1 cellular context compared by ENCODE assay signal in the genomic region with DNA sequence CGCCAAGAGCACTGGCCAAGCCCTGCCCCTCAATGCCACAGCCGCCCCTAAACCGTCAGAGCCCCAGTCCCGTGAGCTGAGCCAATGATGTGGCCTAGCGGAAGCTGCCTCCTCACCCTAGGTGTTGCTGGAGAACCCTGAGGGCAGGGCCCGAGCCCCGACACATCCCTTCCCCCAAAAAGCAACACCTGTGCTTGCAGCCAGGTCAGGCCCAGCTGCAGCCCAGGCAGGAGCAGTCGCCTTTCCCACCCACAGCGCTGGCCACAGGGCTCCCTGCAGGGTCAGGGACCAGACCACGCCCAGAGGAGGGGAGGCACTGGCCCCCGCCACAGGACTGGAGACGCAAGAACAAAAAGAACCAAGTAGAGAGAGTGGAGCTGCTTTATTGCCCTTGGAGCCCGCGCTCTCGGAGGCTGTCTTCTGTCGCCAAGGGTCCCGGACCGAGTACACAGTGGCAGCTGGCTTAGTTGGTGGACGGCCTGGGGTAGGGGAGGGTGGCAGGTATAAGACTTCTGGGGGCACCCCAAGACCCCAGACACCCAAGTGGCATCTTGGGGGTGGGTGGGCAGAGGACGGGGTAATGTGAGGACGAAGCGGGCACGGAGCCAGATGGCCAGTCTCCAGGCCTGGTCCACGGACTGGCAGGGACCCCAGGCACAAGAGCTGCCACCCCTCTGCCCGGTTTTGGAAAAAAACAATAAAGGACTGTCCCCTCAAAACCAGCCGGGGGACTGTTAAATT.
TF ChIP-seq lines count a peak whose summit lies in the region.

No MANE protein-coding gene starts in this region.

TF ChIP-seq in HEK293, 187 proteins besides CTCF, POLR2A, EP300 and RAD21 (continued from another document and continues in another):
- TF ChIP-seq, protein P1, sequence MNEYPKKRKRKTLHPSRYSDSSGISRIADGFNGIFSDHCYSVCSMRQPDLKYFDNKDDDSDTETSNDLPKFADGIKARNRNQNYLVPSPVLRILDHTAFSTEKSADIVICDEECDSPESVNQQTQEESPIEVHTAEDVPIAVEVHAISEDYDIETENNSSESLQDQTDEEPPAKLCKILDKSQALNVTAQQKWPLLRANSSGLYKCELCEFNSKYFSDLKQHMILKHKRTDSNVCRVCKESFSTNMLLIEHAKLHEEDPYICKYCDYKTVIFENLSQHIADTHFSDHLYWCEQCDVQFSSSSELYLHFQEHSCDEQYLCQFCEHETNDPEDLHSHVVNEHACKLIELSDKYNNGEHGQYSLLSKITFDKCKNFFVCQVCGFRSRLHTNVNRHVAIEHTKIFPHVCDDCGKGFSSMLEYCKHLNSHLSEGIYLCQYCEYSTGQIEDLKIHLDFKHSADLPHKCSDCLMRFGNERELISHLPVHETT (tag by site-specific recombination; IDR thresholded peaks at IDR 0.05): no peak
- TF ChIP-seq MZF1 (tag by site-specific recombination; IDR thresholded peaks at IDR 0.05; ENCODE audit: borderline replicate concordance) (0 out of 2 replicates have a peak, but pooled peaks have one; percentile 18), PRDM1 (tag by site-specific recombination; IDR thresholded peaks at IDR 0.05) (no peak), SCRT2 (tag by site-specific recombination; IDR thresholded peaks at IDR 0.05) (no peak; the same call in 1 of the 2 replicates), ZNF302 (tag by site-specific recombination; IDR thresholded peaks at IDR 0.05; ENCODE audit: low read depth) (no peak), ZNF521 (tag by site-specific recombination; IDR thresholded peaks at IDR 0.05) (no peak), ZNF776 (tag by site-specific recombination; IDR thresholded peaks at IDR 0.05; ENCODE audit: borderline replicate concordance) (no peak), ZNF624 (tag by site-specific recombination; IDR thresholded peaks at IDR 0.05) (no peak), ZNF837 (tag by site-specific recombination; IDR thresholded peaks at IDR 0.05) (0 out of 2 replicates have a peak, but pooled peaks have one; percentile 13), ZNF223 (tag by site-specific recombination; IDR thresholded peaks at IDR 0.05) (no peak), ZNF140 (tag by site-specific recombination; IDR thresholded peaks at IDR 0.05) (no peak), ZNF214 (tag by site-specific recombination; IDR thresholded peaks at IDR 0.05; ENCODE audit: borderline replicate concordance) (no peak), MYNN (tag by site-specific recombination; IDR thresholded peaks at IDR 0.05; ENCODE audit: borderline replicate concordance) (no peak), ZNF146 (tag by site-specific recombination; IDR thresholded peaks at IDR 0.05) (peak; percentile 2; the same call in 1 of the 2 replicates), ZNF391 (tag by site-specific recombination; IDR thresholded peaks at IDR 0.05; ENCODE audit: borderline replicate concordance, low read depth) (no peak), GLIS1 (tag by site-specific recombination; IDR thresholded peaks at IDR 0.05) (0 out of 2 replicates have a peak, but pooled peaks have one; percentile 20), TRIM28 (IDR thresholded peaks at IDR 0.05; ENCODE audit: borderline replicate concordance, low read length) (no peak), ZNF350 (tag by site-specific recombination; IDR thresholded peaks at IDR 0.05) (no peak), ZSCAN23 (tag by site-specific recombination; IDR thresholded peaks at IDR 0.05) (no peak), SP7 (tag by site-specific recombination; IDR thresholded peaks at IDR 0.05) (no peak), ZNF561 (tag by site-specific recombination; IDR thresholded peaks at IDR 0.05; ENCODE audit: borderline replicate concordance) (no peak), ZNF394 (tag by site-specific recombination; IDR thresholded peaks at IDR 0.05; ENCODE audit: borderline replicate concordance) (no peak), ZNF426 (tag by site-specific recombination; IDR thresholded peaks at IDR 0.05) (no peak), ZNF266 (tag by site-specific recombination; IDR thresholded peaks at IDR 0.05; ENCODE audit: low read depth) (no peak), ZNF544 (tag by site-specific recombination; IDR thresholded peaks at IDR 0.05) (no peak), ZNF37A (tag by site-specific recombination; IDR thresholded peaks at IDR 0.05) (no peak), ZNF596 (tag by site-specific recombination; IDR thresholded peaks at IDR 0.05) (no peak), ZNF155 (tag by site-specific recombination; IDR thresholded peaks at IDR 0.05) (no peak), SP3 (tag by site-specific recombination; IDR thresholded peaks at IDR 0.05) (peak; percentile 37; the same call in 1 of the 2 replicates), ZNF747 (tag by site-specific recombination; IDR thresholded peaks at IDR 0.05) (no peak), ZXDB (tag by site-specific recombination; IDR thresholded peaks at IDR 0.05) (peak; percentile 36; the same call in 1 of the 2 replicates), ZNF366 (tag by site-specific recombination; conservative IDR thresholded peaks at IDR 0.05) (no peak), KLF16 (tag by site-specific recombination; IDR thresholded peaks at IDR 0.05) (0 out of 2 replicates have a peak, but pooled peaks have one; percentile 29)
- TF ChIP-seq, protein P2, sequence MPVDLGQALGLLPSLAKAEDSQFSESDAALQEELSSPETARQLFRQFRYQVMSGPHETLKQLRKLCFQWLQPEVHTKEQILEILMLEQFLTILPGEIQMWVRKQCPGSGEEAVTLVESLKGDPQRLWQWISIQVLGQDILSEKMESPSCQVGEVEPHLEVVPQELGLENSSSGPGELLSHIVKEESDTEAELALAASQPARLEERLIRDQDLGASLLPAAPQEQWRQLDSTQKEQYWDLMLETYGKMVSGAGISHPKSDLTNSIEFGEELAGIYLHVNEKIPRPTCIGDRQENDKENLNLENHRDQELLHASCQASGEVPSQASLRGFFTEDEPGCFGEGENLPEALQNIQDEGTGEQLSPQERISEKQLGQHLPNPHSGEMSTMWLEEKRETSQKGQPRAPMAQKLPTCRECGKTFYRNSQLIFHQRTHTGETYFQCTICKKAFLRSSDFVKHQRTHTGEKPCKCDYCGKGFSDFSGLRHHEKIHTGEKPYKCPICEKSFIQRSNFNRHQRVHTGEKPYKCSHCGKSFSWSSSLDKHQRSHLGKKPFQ (tag by site-specific recombination; IDR thresholded peaks at IDR 0.05): no peak
- TF ChIP-seq, protein P3, sequence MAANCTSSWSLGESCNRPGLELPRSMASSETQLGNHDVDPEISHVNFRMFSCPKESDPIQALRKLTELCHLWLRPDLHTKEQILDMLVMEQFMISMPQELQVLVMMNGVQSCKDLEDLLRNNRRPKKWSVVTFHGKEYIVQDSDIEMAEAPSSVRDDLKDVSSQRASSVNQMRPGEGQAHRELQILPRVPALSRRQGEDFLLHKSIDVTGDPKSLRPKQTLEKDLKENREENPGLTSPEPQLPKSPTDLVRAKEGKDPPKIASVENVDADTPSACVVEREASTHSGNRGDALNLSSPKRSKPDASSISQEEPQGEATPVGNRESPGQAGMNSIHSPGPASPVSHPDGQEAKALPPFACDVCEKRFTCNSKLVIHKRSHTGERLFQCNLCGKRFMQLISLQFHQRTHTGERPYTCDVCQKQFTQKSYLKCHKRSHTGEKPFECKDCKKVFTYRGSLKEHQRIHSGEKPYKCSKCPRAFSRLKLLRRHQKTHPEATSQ (tag by site-specific recombination; IDR thresholded peaks at IDR 0.05): no peak
- TF ChIP-seq, protein P4, sequence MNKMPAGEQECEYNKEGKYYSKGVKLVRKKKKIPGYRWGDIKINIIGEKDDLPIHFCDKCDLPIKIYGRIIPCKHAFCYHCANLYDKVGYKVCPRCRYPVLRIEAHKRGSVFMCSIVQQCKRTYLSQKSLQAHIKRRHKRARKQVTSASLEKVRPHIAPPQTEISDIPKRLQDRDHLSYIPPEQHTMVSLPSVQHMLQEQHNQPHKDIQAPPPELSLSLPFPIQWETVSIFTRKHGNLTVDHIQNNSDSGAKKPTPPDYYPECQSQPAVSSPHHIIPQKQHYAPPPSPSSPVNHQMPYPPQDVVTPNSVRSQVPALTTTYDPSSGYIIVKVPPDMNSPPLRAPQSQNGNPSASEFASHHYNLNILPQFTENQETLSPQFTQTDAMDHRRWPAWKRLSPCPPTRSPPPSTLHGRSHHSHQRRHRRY (tag by site-specific recombination; IDR thresholded peaks at IDR 0.05): no peak
- TF ChIP-seq, protein P5, sequence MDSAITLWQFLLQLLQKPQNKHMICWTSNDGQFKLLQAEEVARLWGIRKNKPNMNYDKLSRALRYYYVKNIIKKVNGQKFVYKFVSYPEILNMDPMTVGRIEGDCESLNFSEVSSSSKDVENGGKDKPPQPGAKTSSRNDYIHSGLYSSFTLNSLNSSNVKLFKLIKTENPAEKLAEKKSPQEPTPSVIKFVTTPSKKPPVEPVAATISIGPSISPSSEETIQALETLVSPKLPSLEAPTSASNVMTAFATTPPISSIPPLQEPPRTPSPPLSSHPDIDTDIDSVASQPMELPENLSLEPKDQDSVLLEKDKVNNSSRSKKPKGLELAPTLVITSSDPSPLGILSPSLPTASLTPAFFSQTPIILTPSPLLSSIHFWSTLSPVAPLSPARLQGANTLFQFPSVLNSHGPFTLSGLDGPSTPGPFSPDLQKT (IDR thresholded peaks at IDR 0.05; ENCODE audit: borderline replicate concordance, low read depth, low read length): no peak
- TF ChIP-seq, protein P6, sequence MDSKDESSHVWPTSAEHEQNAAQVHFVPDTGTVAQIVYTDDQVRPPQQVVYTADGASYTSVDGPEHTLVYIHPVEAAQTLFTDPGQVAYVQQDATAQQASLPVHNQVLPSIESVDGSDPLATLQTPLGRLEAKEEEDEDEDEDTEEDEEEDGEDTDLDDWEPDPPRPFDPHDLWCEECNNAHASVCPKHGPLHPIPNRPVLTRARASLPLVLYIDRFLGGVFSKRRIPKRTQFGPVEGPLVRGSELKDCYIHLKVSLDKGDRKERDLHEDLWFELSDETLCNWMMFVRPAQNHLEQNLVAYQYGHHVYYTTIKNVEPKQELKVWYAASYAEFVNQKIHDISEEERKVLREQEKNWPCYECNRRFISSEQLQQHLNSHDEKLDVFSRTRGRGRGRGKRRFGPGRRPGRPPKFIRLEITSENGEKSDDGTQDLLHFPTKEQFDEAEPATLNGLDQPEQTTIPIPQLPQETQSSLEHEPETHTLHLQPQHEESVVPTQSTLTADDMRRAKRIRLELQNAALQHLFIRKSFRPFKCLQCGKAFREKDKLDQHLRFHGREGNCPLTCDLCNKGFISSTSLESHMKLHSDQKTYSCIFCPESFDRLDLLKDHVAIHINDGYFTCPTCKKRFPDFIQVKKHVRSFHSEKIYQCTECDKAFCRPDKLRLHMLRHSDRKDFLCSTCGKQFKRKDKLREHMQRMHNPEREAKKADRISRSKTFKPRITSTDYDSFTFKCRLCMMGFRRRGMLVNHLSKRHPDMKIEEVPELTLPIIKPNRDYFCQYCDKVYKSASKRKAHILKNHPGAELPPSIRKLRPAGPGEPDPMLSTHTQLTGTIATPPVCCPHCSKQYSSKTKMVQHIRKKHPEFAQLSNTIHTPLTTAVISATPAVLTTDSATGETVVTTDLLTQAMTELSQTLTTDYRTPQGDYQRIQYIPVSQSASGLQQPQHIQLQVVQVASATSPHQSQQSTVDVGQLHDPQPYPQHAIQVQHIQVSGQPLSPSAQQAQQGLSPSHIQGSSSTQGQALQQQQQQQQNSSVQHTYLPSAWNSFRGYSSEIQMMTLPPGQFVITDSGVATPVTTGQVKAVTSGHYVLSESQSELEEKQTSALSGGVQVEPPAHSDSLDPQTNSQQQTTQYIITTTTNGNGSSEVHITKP (tag by site-specific recombination; IDR thresholded peaks at IDR 0.05): peak; percentile 42; the same call in 1 of the 2 replicates
- TF ChIP-seq, protein P7, sequence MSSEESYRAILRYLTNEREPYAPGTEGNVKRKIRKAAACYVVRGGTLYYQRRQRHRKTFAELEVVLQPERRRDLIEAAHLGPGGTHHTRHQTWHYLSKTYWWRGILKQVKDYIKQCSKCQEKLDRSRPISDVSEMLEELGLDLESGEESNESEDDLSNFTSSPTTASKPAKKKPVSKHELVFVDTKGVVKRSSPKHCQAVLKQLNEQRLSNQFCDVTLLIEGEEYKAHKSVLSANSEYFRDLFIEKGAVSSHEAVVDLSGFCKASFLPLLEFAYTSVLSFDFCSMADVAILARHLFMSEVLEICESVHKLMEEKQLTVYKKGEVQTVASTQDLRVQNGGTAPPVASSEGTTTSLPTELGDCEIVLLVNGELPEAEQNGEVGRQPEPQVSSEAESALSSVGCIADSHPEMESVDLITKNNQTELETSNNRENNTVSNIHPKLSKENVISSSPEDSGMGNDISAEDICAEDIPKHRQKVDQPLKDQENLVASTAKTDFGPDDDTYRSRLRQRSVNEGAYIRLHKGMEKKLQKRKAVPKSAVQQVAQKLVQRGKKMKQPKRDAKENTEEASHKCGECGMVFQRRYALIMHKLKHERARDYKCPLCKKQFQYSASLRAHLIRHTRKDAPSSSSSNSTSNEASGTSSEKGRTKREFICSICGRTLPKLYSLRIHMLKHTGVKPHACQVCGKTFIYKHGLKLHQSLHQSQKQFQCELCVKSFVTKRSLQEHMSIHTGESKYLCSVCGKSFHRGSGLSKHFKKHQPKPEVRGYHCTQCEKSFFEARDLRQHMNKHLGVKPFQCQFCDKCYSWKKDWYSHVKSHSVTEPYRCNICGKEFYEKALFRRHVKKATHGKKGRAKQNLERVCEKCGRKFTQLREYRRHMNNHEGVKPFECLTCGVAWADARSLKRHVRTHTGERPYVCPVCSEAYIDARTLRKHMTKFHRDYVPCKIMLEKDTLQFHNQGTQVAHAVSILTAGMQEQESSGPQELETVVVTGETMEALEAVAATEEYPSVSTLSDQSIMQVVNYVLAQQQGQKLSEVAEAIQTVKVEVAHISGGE (tag by site-specific recombination; conservative IDR thresholded peaks at IDR 0.05; ENCODE audit: low read depth): no peak
- TF ChIP-seq, protein P8, sequence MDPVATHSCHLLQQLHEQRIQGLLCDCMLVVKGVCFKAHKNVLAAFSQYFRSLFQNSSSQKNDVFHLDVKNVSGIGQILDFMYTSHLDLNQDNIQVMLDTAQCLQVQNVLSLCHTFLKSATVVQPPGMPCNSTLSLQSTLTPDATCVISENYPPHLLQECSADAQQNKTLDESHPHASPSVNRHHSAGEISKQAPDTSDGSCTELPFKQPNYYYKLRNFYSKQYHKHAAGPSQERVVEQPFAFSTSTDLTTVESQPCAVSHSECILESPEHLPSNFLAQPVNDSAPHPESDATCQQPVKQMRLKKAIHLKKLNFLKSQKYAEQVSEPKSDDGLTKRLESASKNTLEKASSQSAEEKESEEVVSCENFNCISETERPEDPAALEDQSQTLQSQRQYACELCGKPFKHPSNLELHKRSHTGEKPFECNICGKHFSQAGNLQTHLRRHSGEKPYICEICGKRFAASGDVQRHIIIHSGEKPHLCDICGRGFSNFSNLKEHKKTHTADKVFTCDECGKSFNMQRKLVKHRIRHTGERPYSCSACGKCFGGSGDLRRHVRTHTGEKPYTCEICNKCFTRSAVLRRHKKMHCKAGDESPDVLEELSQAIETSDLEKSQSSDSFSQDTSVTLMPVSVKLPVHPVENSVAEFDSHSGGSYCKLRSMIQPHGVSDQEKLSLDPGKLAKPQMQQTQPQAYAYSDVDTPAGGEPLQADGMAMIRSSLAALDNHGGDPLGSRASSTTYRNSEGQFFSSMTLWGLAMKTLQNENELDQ (tag by site-specific recombination; IDR thresholded peaks at IDR 0.05; ENCODE audit: low read depth): no peak
- TF ChIP-seq, protein P9, sequence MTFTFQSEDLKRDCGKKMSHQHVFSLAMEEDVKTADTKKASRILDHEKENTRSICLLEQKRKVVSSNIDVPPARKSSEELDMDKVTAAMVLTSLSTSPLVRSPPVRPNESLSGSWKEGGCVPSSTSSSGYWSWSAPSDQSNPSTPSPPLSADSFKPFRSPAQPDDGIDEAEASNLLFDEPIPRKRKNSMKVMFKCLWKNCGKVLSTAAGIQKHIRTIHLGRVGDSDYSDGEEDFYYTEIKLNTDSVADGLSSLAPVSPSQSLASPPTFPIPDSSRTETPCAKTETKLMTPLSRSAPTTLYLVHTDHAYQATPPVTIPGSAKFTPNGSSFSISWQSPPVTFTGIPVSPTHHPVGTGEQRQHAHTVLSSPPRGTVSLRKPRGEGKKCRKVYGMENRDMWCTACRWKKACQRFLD (tag by site-specific recombination; IDR thresholded peaks at IDR 0.05): no peak
